Comparison of ENCODE assay signal across 22 cellular contexts in genomic region chr1:45934947-45935346, GRCh38.
"Had no signal": no experiment of that assay in that cellular context is flagged by ENCODE, and none has a peak within 500 bp of the region (broad histone marks: within the 10 kb centered on the region; RNA-seq: fewer than 3 reads in every experiment).

No MANE protein-coding gene starts in this region.

- ATAC-seq: left colon, mucosa of descending colon, pancreas, psoas muscle had no signal

- H3K27me3 Mint-ChIP-seq: activated naive CD8-positive, alpha-beta T cell treated with anti-CD3 and anti-CD28 coated beads for 36 hours; stimulated activated naive CD8-positive, alpha-beta T cell treated with anti-CD3 and anti-CD28 coated beads, Interleukin-15, Interleukin-2, amounts not matched to agents 100 ng/mL and 50 ng/mL, for 24 hours had no signal

- H3K4me1 Mint-ChIP-seq: activated naive CD8-positive, alpha-beta T cell treated with anti-CD3 and anti-CD28 coated beads for 36 hours had no signal

- H3K27me3 ChIP-seq: pancreas, right atrium auricular region, tibial artery had no signal

- H3K27ac ChIP-seq: coronary artery, pancreas, psoas muscle, right atrium auricular region, tibial artery, WERI-Rb-1 had no signal

- H3K4me3 ChIP-seq: coronary artery, mucosa of descending colon, pancreas, psoas muscle, right atrium auricular region, tibial artery had no signal

- H3K36me3 ChIP-seq: pancreas, tibial artery, WERI-Rb-1 had no signal

- FAIRE-seq: bronchial epithelial cell, keratinocyte, pancreas, TTC549 had no signal

- DNase-seq: activated CD8-positive, alpha-beta memory T cell treated with anti-CD3 and anti-CD28 coated beads for 24 hours; activated CD8-positive, alpha-beta memory T cell treated with anti-CD3 and anti-CD28 coated beads, Interleukin-2, amount 50 U/mL, for 48 hours; activated naive CD4-positive, alpha-beta T cell treated with Interleukin-2 at 50 U/mL for 16 hours; activated naive CD8-positive, alpha-beta T cell treated with anti-CD3 and anti-CD28 coated beads for 36 hours; activated T-cell treated with anti-CD3 and anti-CD28 coated beads, Interleukin-2, amount 50 U/mL, for 48 hours; amygdala; left colon; mesendoderm; mucosa of descending colon; nephron progenitor cell; pancreas; psoas muscle; stimulated activated CD4-positive, alpha-beta T cell treated with anti-CD3 and anti-CD28 coated beads, Interleukin-4, amount 100 ng/mL, for 24 hours; substantia nigra; tibial artery; WERI-Rb-1 had no signal

- H3K4me3 Mint-ChIP-seq: activated naive CD8-positive, alpha-beta T cell treated with anti-CD3 and anti-CD28 coated beads for 36 hours; nephron progenitor cell; stimulated activated naive CD8-positive, alpha-beta T cell treated with anti-CD3 and anti-CD28 coated beads, Interleukin-15, Interleukin-2, amounts not matched to agents 100 ng/mL and 50 ng/mL, for 24 hours had no signal

- H3K9me3 ChIP-seq: mucosa of descending colon, pancreas, psoas muscle, right atrium auricular region, tibial artery had no signal

- H3K9me3 Mint-ChIP-seq: activated naive CD8-positive, alpha-beta T cell treated with anti-CD3 and anti-CD28 coated beads for 36 hours; stimulated activated naive CD8-positive, alpha-beta T cell treated with anti-CD3 and anti-CD28 coated beads, Interleukin-15, Interleukin-2, amounts not matched to agents 100 ng/mL and 50 ng/mL, for 24 hours had no signal

- H3K27ac Mint-ChIP-seq: activated naive CD8-positive, alpha-beta T cell treated with anti-CD3 and anti-CD28 coated beads for 36 hours; nephron progenitor cell; stimulated activated naive CD8-positive, alpha-beta T cell treated with anti-CD3 and anti-CD28 coated beads, Interleukin-15, Interleukin-2, amounts not matched to agents 100 ng/mL and 50 ng/mL, for 24 hours had no signal

- H3K4me1 ChIP-seq: pancreas, tibial artery had no signal
